12 cellular contexts compared by ENCODE assay signal in genomic region chr14:63046339-63047268, GRCh38. TPM values are rescaled to one million over a fixed set of nuclear protein-coding genes. Genes with fewer than 3 reads are reported as not detected.
A peak's percentile ranks its signal among the peaks of the same experiment; 100 is the strongest.
DNase-seq lines count a peak whose midpoint lies in the region; TF ChIP-seq lines count a peak whose summit lies in the region.
"Had no signal": no experiment of that assay in that cellular context is flagged by ENCODE, and none has a peak within 500 bp of the region (broad histone marks: within the 10 kb centered on the region; RNA-seq: fewer than 3 reads in every experiment).

No MANE protein-coding gene starts in this region.

- H3K27ac ChIP-seq in AG04450 (ENCODE audit: low read depth, low read length) (no peak overlapping the region), HUES64 (ENCODE audit: low read depth, low read length) (no peak overlapping the region)
- H3K27ac ChIP-seq: BLaER1 had no signal

- peaks cover 22% of the 10 kb centered on the region for H3K4me1 ChIP-seq in HUES64 (ENCODE audit: insufficient read depth, low read length)
- H3K4me1 ChIP-seq: BLaER1 had no signal

- TF ChIP-seq CTCF in AG04450 (IDR thresholded peaks at IDR 0.05; ENCODE audit: low read depth, low read length) = no peak
- TF ChIP-seq CTCF in brain (conservative IDR thresholded peaks at IDR 0.05) = no peak

- peak overlapping the region; percentile 83 to 91 (median 87) for H3K4me3 Mint-ChIP-seq in brain
- H3K4me3 Mint-ChIP-seq: activated naive CD8-positive, alpha-beta T cell; effector memory CD8-positive, alpha-beta T cell had no signal

- H3K9me3 ChIP-seq in AG04450 (ENCODE audit: control insufficient read depth, insufficient read depth, low read length) (no peaks in the 10 kb centered on the region), HUES64 (ENCODE audit: insufficient read depth, low read depth, low read length) (no peaks in the 10 kb centered on the region)

- DNase-seq in AG04450 (ENCODE audit: low read depth, low spot score) (no peak), left kidney (ENCODE audit: low read depth, low spot score) (peak; percentile 27), middle frontal gyrus (ENCODE audit: extremely low spot score, low spot score) (no peak), OCI-M1 (lab: John Stamatoyannopoulos, UW) (no peak), GM03348 (ENCODE audit: low spot score) (no peak)
- no peak for DNase-seq in activated CD4-positive, CD25-positive, alpha-beta regulatory T cell treated with anti-CD3 and anti-CD28 coated beads, Interleukin-2, amount 50 U/mL, for 72 hours
- DNase-seq: effector memory CD8-positive, alpha-beta T cell; stimulated activated CD4-positive, alpha-beta T cell treated with anti-CD3 and anti-CD28 coated beads, Interleukin-12 subunit alpha, Interleukin-12 subunit beta, amount 100 ng/mL, for 4 hours had no signal

- H3K9me3 Mint-ChIP-seq in brain = peaks cover 0 to 4% (median 0%) of the 10 kb centered on the region in 5 experiments

- H3K36me3 Mint-ChIP-seq in brain = no peaks in the 10 kb centered on the region
- H3K36me3 Mint-ChIP-seq: activated naive CD8-positive, alpha-beta T cell had no signal

- H3K9ac ChIP-seq in HUES64 (ENCODE audit: low read depth, low read length) = peak overlapping the region; percentile 43; the same call in 1 of the 2 replicates
- H3K9ac ChIP-seq: BLaER1 had no signal

- H3K36me3 ChIP-seq in HUES64 (ENCODE audit: insufficient read depth, low read length) = no peaks in the 10 kb centered on the region
- H3K36me3 ChIP-seq: BLaER1 had no signal

- CTCF ChIA-PET in AG04450 (lab: Charles Lee) = no interaction called here

- H3K27me3 Mint-ChIP-seq in brain = peaks cover 62% of the 10 kb centered on the region

- H3K27me3 ChIP-seq in AG04450 (ENCODE audit: control insufficient read depth, insufficient read depth, low read length) (peaks cover 29% of the 10 kb centered on the region), HUES64 (ENCODE audit: insufficient read depth, low read length) (peaks cover 66% of the 10 kb centered on the region)
- H3K27me3 ChIP-seq: BLaER1 had no signal

- peak overlapping the region in 1 of 5 experiments; percentile 33 for H3K27ac Mint-ChIP-seq in brain
- H3K27ac Mint-ChIP-seq: activated naive CD8-positive, alpha-beta T cell; effector memory CD8-positive, alpha-beta T cell had no signal

- peaks cover 24% of the 10 kb centered on the region for H3K4me1 Mint-ChIP-seq in brain

- WGBS in HUES64 = 10% methylated on average over 22 of the region's 23 CpGs

- H3K4me3 ChIP-seq in AG04450 (ENCODE audit: low read depth, low read length) (peak overlapping the region; percentile 64), HUES64 (ENCODE audit: low read length) (peak overlapping the region; percentile 68)
- H3K4me3 ChIP-seq: BLaER1 had no signal

- POLR2A ChIA-PET in AG04450 (lab: Yijun Ruan, JAX) = no interaction called here

RNA-seq across cellular contexts. Expression of gene KCNH5, which starts 1.3 kb away (rescaled TPM):
- 0.24 TPM in 2 replicates for polyA plus RNA-seq in AG04450 (2011; rRNA removed)
- polyA minus RNA-seq in AG04450 (2011; rRNA and poly(A)+ RNA removed) = 0.69 and 1.3 TPM in 2 replicates
- polyA plus RNA-seq in HUES64 (2013, experiment 1 of 2) = 1.3 TPM
- polyA plus RNA-seq in HUES64 (2013, experiment 2 of 2) = 1.1 TPM
- 1.6 TPM for polyA plus RNA-seq in brain (ENCODE audit: insufficient read depth, low read depth, low replicate concordance)
